27 cellular contexts compared by ENCODE assay signal in the genomic region with DNA sequence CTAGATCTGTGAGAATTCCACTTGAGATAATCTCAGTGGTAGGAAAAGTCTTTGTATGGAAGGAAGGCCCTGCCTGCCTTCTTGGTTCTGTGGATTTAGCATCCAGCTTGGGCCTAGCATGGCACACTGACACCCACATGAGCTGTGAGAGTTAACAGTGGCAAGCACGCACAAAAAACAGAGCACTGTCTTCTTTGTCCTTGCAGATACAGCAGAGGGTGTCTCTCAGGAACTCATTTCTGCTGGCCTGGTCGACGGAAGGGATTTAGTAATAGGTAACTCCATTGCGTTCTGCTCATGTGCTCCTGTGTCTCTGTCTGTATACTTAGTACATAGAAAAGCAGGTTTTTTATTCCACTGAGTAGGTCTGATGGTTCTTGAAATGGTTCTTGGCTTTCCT. TPM values are rescaled to one million over a fixed set of nuclear protein-coding genes. Genes with fewer than 3 reads are reported as not detected.
"Had no signal": no experiment of that assay in that cellular context is flagged by ENCODE, and none has a peak within 500 bp of the region (broad histone marks: within the 10 kb centered on the region; RNA-seq: fewer than 3 reads in every experiment).

No MANE protein-coding gene starts in this region.

- DNase-seq: IMR-90, Karpas-422, KG1, MM.1S, NCI-H1092 treated with DMSO at 0.1 percent for 48 hours, NCI-H1436, NCI-H187, NCI-H2029, NCI-H2081 treated with DMSO at 0.1 percent for 48 hours, NCI-H2171, NCI-H226, NCI-H446, NCI-H510A, NCI-H524 treated with DMSO at 0.1 percent for 48 hours, NCI-H69, NCI-H774, PC-9, Peyer's patch, SHP77, SK-N-SH, SW 1271 had no signal

- ATAC-seq: HepG2 had no signal

RNA-seq across cellular contexts. Expression of a gene that starts 14.4 kb away (rescaled TPM):
- total RNA-seq: HepG2, HT1080, M059J, RPMI7951 had no signal

RNA-seq across cellular contexts. Expression of a gene that starts 30.9 kb away (rescaled TPM):
- total RNA-seq: HepG2, HT1080, M059J, OCI-LY7, PC-9, SK-MEL-5 had no signal
